In genomic region chrX:150940844-150941495, GRCh38 we compare ENCODE assay signal across 1 cellular context.
TF ChIP-seq lines count a peak whose summit lies in the region.

No MANE protein-coding gene starts in this region.

TF ChIP-seq in K562, 482 proteins besides CTCF, POLR2A, EP300 and RAD21 (continued from another document):
- TF ChIP-seq AFF4 (CRISPR knock-in tag; IDR thresholded peaks at IDR 0.05) (no peak), RB1 (IDR thresholded peaks at IDR 0.05; ENCODE audit: low read depth) (no peak), ZNF398 (CRISPR knock-in tag; IDR thresholded peaks at IDR 0.05) (no peak), HDAC2 (IDR thresholded peaks at IDR 0.05) (no peak), TSHZ1 (CRISPR knock-in tag; IDR thresholded peaks at IDR 0.05) (no peak), TCF15 (CRISPR knock-in tag; IDR thresholded peaks at IDR 0.05) (no peak)
